ENCODE assay signal across 8 cellular contexts in the genomic region with DNA sequence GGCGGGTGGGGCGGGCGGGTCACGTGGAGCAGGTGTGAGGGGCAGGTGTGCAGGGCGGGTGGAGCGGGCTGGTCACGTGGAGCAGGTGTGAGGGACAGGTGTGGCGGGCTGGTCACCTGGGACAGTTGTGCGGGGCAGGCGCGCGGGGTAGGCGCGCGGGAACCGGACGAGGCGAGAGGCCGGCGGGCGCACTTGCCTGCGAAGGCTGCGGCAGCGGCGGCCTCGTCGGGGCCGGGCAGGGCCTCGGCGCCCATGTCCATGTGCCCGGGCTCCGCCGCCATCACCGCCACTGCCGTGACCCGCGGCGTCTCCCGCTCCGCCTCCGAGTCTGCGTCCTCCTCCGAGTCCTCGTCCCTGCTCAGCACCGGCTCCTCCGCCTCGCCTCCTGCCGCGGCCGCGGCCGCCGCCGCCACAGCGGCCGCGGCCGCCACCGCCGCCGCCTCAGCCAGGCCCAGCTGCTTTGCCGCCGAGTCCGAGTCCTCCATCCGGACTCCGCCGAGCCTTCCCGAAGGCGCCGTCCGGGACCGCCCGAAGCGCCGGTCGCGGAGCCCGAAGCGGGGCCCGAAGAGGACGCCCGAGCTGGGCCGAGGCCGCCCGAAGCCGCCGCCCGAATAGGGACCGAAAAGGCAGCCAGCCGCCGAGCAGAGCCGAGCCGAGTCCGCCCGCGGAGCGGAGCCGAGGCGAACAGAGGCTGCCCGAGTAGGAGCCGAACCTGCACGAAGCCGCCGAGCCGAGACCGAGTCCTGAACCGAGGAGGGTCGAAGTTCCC. TPM values are rescaled to one million over a fixed set of nuclear protein-coding genes. Genes with fewer than 3 reads are reported as not detected.
A peak's percentile ranks its signal among the peaks of the same experiment; 100 is the strongest.
DNase-seq lines count a peak whose midpoint lies in the region; ATAC-seq and TF ChIP-seq lines count a peak whose summit lies in the region.

A gene with protein sequence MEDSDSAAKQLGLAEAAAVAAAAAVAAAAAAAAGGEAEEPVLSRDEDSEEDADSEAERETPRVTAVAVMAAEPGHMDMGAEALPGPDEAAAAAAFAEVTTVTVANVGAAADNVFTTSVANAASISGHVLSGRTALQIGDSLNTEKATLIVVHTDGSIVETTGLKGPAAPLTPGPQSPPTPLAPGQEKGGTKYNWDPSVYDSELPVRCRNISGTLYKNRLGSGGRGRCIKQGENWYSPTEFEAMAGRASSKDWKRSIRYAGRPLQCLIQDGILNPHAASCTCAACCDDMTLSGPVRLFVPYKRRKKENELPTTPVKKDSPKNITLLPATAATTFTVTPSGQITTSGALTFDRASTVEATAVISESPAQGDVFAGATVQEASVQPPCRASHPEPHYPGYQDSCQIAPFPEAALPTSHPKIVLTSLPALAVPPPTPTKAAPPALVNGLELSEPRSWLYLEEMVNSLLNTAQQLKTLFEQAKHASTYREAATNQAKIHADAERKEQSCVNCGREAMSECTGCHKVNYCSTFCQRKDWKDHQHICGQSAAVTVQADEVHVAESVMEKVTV (minus strand): TSS at position 660 of the 769 bp plus-strand sequence. CDS start 175 bp downstream, at position 485.

- WGBS in liver = 5% methylated on average over 108 of the region's 108 CpGs

- intact Hi-C loops in dorsolateral prefrontal cortex (cut with DNase I) = loop anchor here in 1 of 2 donors (10.0 kb wide), 1 partner anchor 120 kb away; a partner anchor contains a TSS

- peaks cover 0 to 6% (median under 1%) of the 10 kb centered on the region in 4 donors for H3K36me3 ChIP-seq in liver (ENCODE audit: control insufficient read depth in 4 of 4, insufficient read depth in 3 of 4, low read depth in 1 of 4, low read length in 3 of 4)

- H3K27ac ChIP-seq in C4-2B (peak within 1 kb of the TSS; percentile 92), dorsolateral prefrontal cortex (peak within 1 kb of the TSS; percentile 97 to 100 (median 100)), liver (ENCODE audit: low read depth in 1 of 2, low read length in 2 of 2) (peak within 1 kb of the TSS; percentile 94 to 95)

- TF ChIP-seq CTCF in C4-2B (conservative IDR thresholded peaks at IDR 0.05) (no peak), dorsolateral prefrontal cortex (IDR thresholded peaks at IDR 0.05 in 54 of 56, conservative IDR thresholded peaks at IDR 0.05 in 2 of 56; ENCODE audit: low read depth in 1 of 56, partially characterized antibody in 56 of 56) (peak in 1 of 56 donors; percentile 16), liver (IDR thresholded peaks at IDR 0.05; ENCODE audit: low read depth, low read length, missing input control) (no peak)

- H3K9ac ChIP-seq in liver (ENCODE audit: low read depth in 1 of 2, low read length in 2 of 2) = peak within 1 kb of the TSS; percentile 57 to 70

- peak; percentile 78 for ATAC-seq in GM19395 (IDR thresholded peaks at IDR 0.05; ENCODE audit: unreplicated experiment)
- peak; percentile 48 for ATAC-seq in HG03558 (IDR thresholded peaks at IDR 0.05; ENCODE audit: extremely low read depth, unreplicated experiment)

- no peaks in the 10 kb centered on the region for H3K9me3 ChIP-seq in liver (ENCODE audit: control insufficient read depth in 4 of 4, low read length in 3 of 4)

- TF ChIP-seq RAD21 in liver (IDR thresholded peaks at IDR 0.05) = no peak

- DNase-seq in NCI-H748 treated with DMSO at 0.1 percent for 48 hours (lab: John Stamatoyannopoulos, UW) (peak; percentile 93), dorsolateral prefrontal cortex (peak; percentile 87 to 98 (median 96))
- DNase-seq in activated CD4-positive, alpha-beta T cell treated with anti-CD3 and anti-CD28 coated beads, Interleukin-2, amount 50 U/mL, for 4 hours = peak; percentile 98 to 99
- peak; percentile 99 for DNase-seq in stimulated activated CD4-positive, alpha-beta T cell treated with anti-CD3 and anti-CD28 coated beads, Interleukin-4, amount 100 ng/mL, for 24 hours

- no peaks in the 10 kb centered on the region for H3K27me3 ChIP-seq in dorsolateral prefrontal cortex
- no peaks in the 10 kb centered on the region for H3K27me3 ChIP-seq in liver (ENCODE audit: control insufficient read depth in 4 of 4, insufficient read depth in 4 of 4, low read length in 3 of 4)

- H3K4me3 ChIP-seq in dorsolateral prefrontal cortex = peak within 1 kb of the TSS; percentile 61 to 98 (median 92)
- peak within 1 kb of the TSS; percentile 48 to 87 (median 86) for H3K4me3 ChIP-seq in liver (ENCODE audit: low read depth in 1 of 3, low read length in 3 of 3)

- H3K4me1 ChIP-seq in liver (ENCODE audit: control insufficient read depth in 4 of 4, insufficient read depth in 4 of 4, low read length in 3 of 4) = peaks cover 3 to 27% (median 17%) of the 10 kb centered on the region in 4 donors

TF ChIP-seq in liver, 16 proteins besides CTCF, POLR2A, EP300 and RAD21:
- TF ChIP-seq EGR1 (IDR thresholded peaks at IDR 0.05; ENCODE audit: low read depth in 2 of 2) (no peak), FOXA2 (IDR thresholded peaks at IDR 0.05) (no peak), NR2F2 (IDR thresholded peaks at IDR 0.05) (no peak), RXRA (IDR thresholded peaks at IDR 0.05) (no peak), JUND (IDR thresholded peaks at IDR 0.05) (no peak), GABPA (IDR thresholded peaks at IDR 0.05 in 1 of 2, conservative IDR thresholded peaks at IDR 0.05 in 1 of 2) (no peak)
- TF ChIP-seq, protein P1, sequence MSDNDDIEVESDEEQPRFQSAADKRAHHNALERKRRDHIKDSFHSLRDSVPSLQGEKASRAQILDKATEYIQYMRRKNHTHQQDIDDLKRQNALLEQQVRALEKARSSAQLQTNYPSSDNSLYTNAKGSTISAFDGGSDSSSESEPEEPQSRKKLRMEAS (IDR thresholded peaks at IDR 0.05) = no peak
- TF ChIP-seq, protein P2, sequence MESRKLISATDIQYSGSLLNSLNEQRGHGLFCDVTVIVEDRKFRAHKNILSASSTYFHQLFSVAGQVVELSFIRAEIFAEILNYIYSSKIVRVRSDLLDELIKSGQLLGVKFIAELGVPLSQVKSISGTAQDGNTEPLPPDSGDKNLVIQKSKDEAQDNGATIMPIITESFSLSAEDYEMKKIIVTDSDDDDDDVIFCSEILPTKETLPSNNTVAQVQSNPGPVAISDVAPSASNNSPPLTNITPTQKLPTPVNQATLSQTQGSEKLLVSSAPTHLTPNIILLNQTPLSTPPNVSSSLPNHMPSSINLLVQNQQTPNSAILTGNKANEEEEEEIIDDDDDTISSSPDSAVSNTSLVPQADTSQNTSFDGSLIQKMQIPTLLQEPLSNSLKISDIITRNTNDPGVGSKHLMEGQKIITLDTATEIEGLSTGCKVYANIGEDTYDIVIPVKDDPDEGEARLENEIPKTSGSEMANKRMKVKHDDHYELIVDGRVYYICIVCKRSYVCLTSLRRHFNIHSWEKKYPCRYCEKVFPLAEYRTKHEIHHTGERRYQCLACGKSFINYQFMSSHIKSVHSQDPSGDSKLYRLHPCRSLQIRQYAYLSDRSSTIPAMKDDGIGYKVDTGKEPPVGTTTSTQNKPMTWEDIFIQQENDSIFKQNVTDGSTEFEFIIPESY (IDR thresholded peaks at IDR 0.05) = no peak
TF ChIP-seq in liver: peak in this region for 0.

RNA-seq across cellular contexts. Expression of the gene that starts here (rescaled TPM):
- total RNA-seq in dorsolateral prefrontal cortex = 100 to 1,000 TPM in 119 of 120 experiments, 10 to 100 TPM in 1; 72.0 to 250 (median 144) TPM
- total RNA-seq in liver = 10 to 100 TPM in 1 of 2 donors, 1 to 10 TPM in 1; 9.6 to 11.4 TPM
- 10 to 100 TPM in 1 of 2 donors, 1 to 10 TPM in 1; 7.0 to 10.5 TPM for polyA plus RNA-seq in liver

Comparison
In these comparisons a context has a peak if more than half of its experiments do, and no peak if none do; other contexts are left out.
1. Peak in every context shown above with its lines: DNase-seq, ATAC-seq, H3K4me3 ChIP-seq and H3K27ac ChIP-seq.
2. RNA of the gene that starts here (total RNA-seq): 72.0 to 250 TPM in dorsolateral prefrontal cortex; 9.6 to 11.4 TPM in liver; every median in the first group is over 4 times any median in the second.